23 cellular contexts compared by ENCODE assay signal in the genomic region with DNA sequence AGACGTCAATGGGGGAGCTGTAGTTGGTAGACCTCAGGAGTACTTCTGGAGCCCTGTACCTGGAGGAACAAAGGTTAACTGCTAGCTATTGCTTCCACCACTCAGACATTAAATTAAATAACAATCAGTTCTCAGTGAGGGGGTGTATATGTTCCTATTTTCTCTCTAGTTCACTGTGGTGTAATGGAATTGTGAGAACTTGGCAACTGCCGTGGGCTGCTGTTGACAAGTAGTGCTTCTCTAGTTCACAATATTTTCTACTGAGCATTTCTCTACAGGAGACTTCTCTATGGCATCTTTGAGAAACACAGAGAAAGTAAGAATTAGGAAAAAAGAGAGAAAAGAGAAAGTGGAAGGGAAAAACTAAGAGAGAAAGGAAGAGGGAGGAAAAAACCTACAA.
"Had no signal": no experiment of that assay in that cellular context is flagged by ENCODE, and none has a peak within 500 bp of the region (broad histone marks: within the 10 kb centered on the region; RNA-seq: fewer than 3 reads in every experiment).

No MANE protein-coding gene starts in this region.

- H3K4me1 Mint-ChIP-seq: endodermal cell had no signal

- H3K4me3 Mint-ChIP-seq: dendritic cell treated with granulocyte-macrophage colony-stimulating factor and Interleukin-4, amounts not matched to agents 40 ng/mL and 50 ng/mL, for 4 days; effector memory CD8-positive, alpha-beta T cell; endodermal cell had no signal

- H3K9me3 ChIP-seq: colonic mucosa, esophagus muscularis mucosa, esophagus squamous epithelium, gastrocnemius medialis, gastroesophageal sphincter, heart left ventricle, heart right ventricle had no signal

- DNase-seq: colonic mucosa; cortex of kidney; dermis blood vessel endothelial cell; effector CD4-positive, alpha-beta T cell; effector CD8-positive, alpha-beta T cell; effector memory CD4-positive, alpha-beta T cell; effector memory CD8-positive, alpha-beta T cell; endodermal cell; erythroblast; esophagus squamous epithelium; foreskin fibroblast; foreskin keratinocyte; foreskin melanocyte; gastrocnemius medialis; glutamatergic neuron; heart left ventricle; heart right ventricle had no signal

- H3K27me3 ChIP-seq: colonic mucosa, esophagus muscularis mucosa, esophagus squamous epithelium, foreskin keratinocyte, gastrocnemius medialis, gastroesophageal sphincter, heart left ventricle, heart right ventricle, hepatocyte had no signal

- H3K4me1 ChIP-seq: colonic mucosa, foreskin keratinocyte, gastrocnemius medialis, gastroesophageal sphincter, heart left ventricle, heart right ventricle had no signal

- H3K9me3 Mint-ChIP-seq: dendritic cell treated with granulocyte-macrophage colony-stimulating factor and Interleukin-4, amounts not matched to agents 40 ng/mL and 50 ng/mL, for 4 days; effector memory CD8-positive, alpha-beta T cell; endodermal cell had no signal

- H3K27me3 Mint-ChIP-seq: dendritic cell treated with granulocyte-macrophage colony-stimulating factor and Interleukin-4, amounts not matched to agents 40 ng/mL and 50 ng/mL, for 4 days; effector memory CD8-positive, alpha-beta T cell had no signal

- H3K27ac Mint-ChIP-seq: dendritic cell treated with granulocyte-macrophage colony-stimulating factor and Interleukin-4, amounts not matched to agents 40 ng/mL and 50 ng/mL, for 4 days; effector memory CD8-positive, alpha-beta T cell; endodermal cell had no signal

- H3K4me3 ChIP-seq: colonic mucosa, coronary artery, esophagus muscularis mucosa, esophagus squamous epithelium, gastrocnemius medialis, gastroesophageal sphincter, heart left ventricle, heart right ventricle, hepatocyte had no signal

- H3K27ac ChIP-seq: colonic mucosa, coronary artery, epithelial cell of prostate, esophagus muscularis mucosa, esophagus squamous epithelium, foreskin keratinocyte, gastrocnemius medialis, gastroesophageal sphincter, heart left ventricle, heart right ventricle, hepatocyte had no signal
